ENCODE assay signal across 33 cellular contexts in the genomic region with DNA sequence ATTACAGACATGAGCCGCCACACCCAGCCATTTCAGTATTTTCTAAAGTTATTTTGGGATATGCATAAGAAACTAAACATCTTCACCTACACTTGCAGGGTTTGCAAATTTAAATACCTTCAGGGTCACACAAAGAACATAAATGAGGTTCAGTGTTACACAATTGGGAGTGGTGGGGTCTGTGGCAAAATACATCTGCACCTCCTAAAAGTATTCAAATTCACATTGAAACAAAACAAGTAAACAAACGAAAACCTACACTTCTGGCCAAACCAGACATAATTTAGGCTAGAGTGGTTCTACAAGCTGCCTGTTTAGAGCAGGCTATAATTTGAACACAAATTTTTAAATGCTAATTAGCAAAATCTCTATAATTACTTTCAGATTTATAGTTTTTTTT. TPM values are rescaled to one million over a fixed set of nuclear protein-coding genes. Genes with fewer than 3 reads are reported as not detected.
"Had no signal": no experiment of that assay in that cellular context is flagged by ENCODE, and none has a peak within 500 bp of the region (broad histone marks: within the 10 kb centered on the region; RNA-seq: fewer than 3 reads in every experiment).

No MANE protein-coding gene starts in this region.

- H3K4me1 ChIP-seq: colonic mucosa, foreskin keratinocyte had no signal

- H3K9me3 ChIP-seq: colonic mucosa, esophagus muscularis mucosa, esophagus squamous epithelium, gastrocnemius medialis, gastroesophageal sphincter, heart left ventricle, heart right ventricle had no signal

- H3K4me3 ChIP-seq: colonic mucosa, coronary artery, dorsolateral prefrontal cortex, esophagus muscularis mucosa, esophagus squamous epithelium, gastrocnemius medialis, gastroesophageal sphincter, heart left ventricle, heart right ventricle had no signal

- H3K27ac ChIP-seq: colonic mucosa, coronary artery, dorsolateral prefrontal cortex, epithelial cell of prostate, esophagus muscularis mucosa, esophagus squamous epithelium, foreskin keratinocyte, gastrocnemius medialis, gastroesophageal sphincter, heart left ventricle, heart right ventricle had no signal

- FAIRE-seq: colon, endometrium, endothelial cell of umbilical vein, frontal cortex had no signal

- DNase-seq: colonic mucosa; cortex of kidney; dermis blood vessel endothelial cell; dorsolateral prefrontal cortex; effector CD4-positive, alpha-beta T cell; effector CD8-positive, alpha-beta T cell; effector memory CD4-positive, alpha-beta T cell; effector memory CD8-positive, alpha-beta T cell; endodermal cell; erythroblast; esophagus squamous epithelium; foreskin fibroblast; foreskin keratinocyte; foreskin melanocyte; gastrocnemius medialis; glutamatergic neuron; head of caudate nucleus; heart left ventricle; heart right ventricle had no signal

- ATAC-seq: effector memory CD8-positive, alpha-beta T cell; esophagus mucosa; foreskin keratinocyte; gastrocnemius medialis; gastroesophageal sphincter; heart left ventricle; heart right ventricle had no signal

- H3K27me3 ChIP-seq: colonic mucosa, dorsolateral prefrontal cortex, esophagus muscularis mucosa, esophagus squamous epithelium, foreskin keratinocyte, gastrocnemius medialis, gastroesophageal sphincter, heart left ventricle, heart right ventricle had no signal

- H3K36me3 ChIP-seq: colonic mucosa had no signal

RNA-seq across cellular contexts. Expression of a gene that starts 37.8 kb away (rescaled TPM):
- total RNA-seq: dermis microvascular lymphatic vessel endothelial cell, endodermal cell, endothelial cell of umbilical vein, epithelial cell of proximal tubule, fibroblast of lung, fibroblast of villous mesenchyme, foreskin keratinocyte, gastroesophageal sphincter, glomerular endothelial cell had no signal
- polyA plus RNA-seq: fibroblast of lung had no signal
